9 cellular contexts compared by ENCODE assay signal in genomic region chr1:51516639-51517158, GRCh38. TPM values are rescaled to one million over a fixed set of nuclear protein-coding genes. Genes with fewer than 3 reads are reported as not detected.
DNase-seq lines count a peak whose midpoint lies in the region; ATAC-seq and TF ChIP-seq lines count a peak whose summit lies in the region.
"Had no signal": no experiment of that assay in that cellular context is flagged by ENCODE, and none has a peak within 500 bp of the region (broad histone marks: within the 10 kb centered on the region; RNA-seq: fewer than 3 reads in every experiment).

No MANE protein-coding gene starts in this region.

- peak overlapping the region; percentile 69 for H3K27ac ChIP-seq in CD4-positive, alpha-beta memory T cell (ENCODE audit: low read depth, low read length)
- H3K27ac ChIP-seq: SJCRH30 had no signal

- intact Hi-C loops in CD4-positive, alpha-beta memory T cell (cut with micrococcal nuclease): loop anchor here (2.0 to 5.0 kb wide), 3 partner anchors 14 to 361 kb away; partner anchors contain the start of gene NRDC

- no peak overlapping the region for H3K4me3 ChIP-seq in CD4-positive, alpha-beta memory T cell (ENCODE audit: low read length in 2 of 2)

- H3K4me3 Mint-ChIP-seq in CD4-positive, alpha-beta memory T cell: peak overlapping the region; percentile 69 to 98 (median 85)
- H3K4me3 Mint-ChIP-seq in chondrocyte (ENCODE audit: unreplicated experiment) (peak overlapping the region; percentile 41), nephron (peak overlapping the region; percentile 62 to 83 (median 68))

- ATAC-seq in GM21528 (IDR thresholded peaks at IDR 0.05; ENCODE audit: low FRiP score, unreplicated experiment) (no peak), HG03571 (IDR thresholded peaks at IDR 0.05; ENCODE audit: unreplicated experiment) (no peak), GM19328 (IDR thresholded peaks at IDR 0.05; ENCODE audit: unreplicated experiment) (no peak), GM21515 (IDR thresholded peaks at IDR 0.05; ENCODE audit: unreplicated experiment) (no peak)

- H3K36me3 ChIP-seq in CD4-positive, alpha-beta memory T cell (ENCODE audit: insufficient read depth, low read length): no peaks in the 10 kb centered on the region
- H3K36me3 ChIP-seq: SJCRH30 had no signal

- no peaks in the 10 kb centered on the region for H3K9me3 ChIP-seq in CD4-positive, alpha-beta memory T cell (ENCODE audit: control insufficient read depth in 1 of 2, low read length in 2 of 2)
- H3K9me3 ChIP-seq: SJCRH30 had no signal

- H3K27ac Mint-ChIP-seq in CD4-positive, alpha-beta memory T cell: peak overlapping the region; percentile 18 to 96 (median 91)
- H3K27ac Mint-ChIP-seq in chondrocyte (ENCODE audit: unreplicated experiment) (peak overlapping the region; percentile 83), nephron (peak overlapping the region in 2 of 3 experiments; percentile 35 to 67)

- peaks cover 56 to 84% (median 66%) of the 10 kb centered on the region in 4 donors for H3K4me1 Mint-ChIP-seq in CD4-positive, alpha-beta memory T cell
- H3K4me1 Mint-ChIP-seq in chondrocyte (ENCODE audit: low read depth) (peaks cover 51% of the 10 kb centered on the region), nephron (peaks cover 35% of the 10 kb centered on the region)

- peaks cover 0 to 12% of the 10 kb centered on the region in 2 donors for H3K36me3 Mint-ChIP-seq in CD4-positive, alpha-beta memory T cell
- H3K36me3 Mint-ChIP-seq in chondrocyte (ENCODE audit: low read depth): no peaks in the 10 kb centered on the region
- H3K36me3 Mint-ChIP-seq in nephron (ENCODE audit: low read depth): no peaks in the 10 kb centered on the region

- no peaks in the 10 kb centered on the region for H3K9me3 Mint-ChIP-seq in CD4-positive, alpha-beta memory T cell
- H3K9me3 Mint-ChIP-seq in chondrocyte (ENCODE audit: low read depth) (no peaks in the 10 kb centered on the region), nephron (no peaks in the 10 kb centered on the region)

- TF ChIP-seq CTCF in chondrocyte (IDR thresholded peaks at IDR 0.05) (no peak), nephron (IDR thresholded peaks at IDR 0.05; ENCODE audit: unreplicated experiment in 3 of 3) (no peak)

- no peaks in the 10 kb centered on the region for H3K27me3 ChIP-seq in CD4-positive, alpha-beta memory T cell (ENCODE audit: insufficient read depth, low read length)
- H3K27me3 ChIP-seq: SJCRH30 had no signal

- no peak for DNase-seq in CD4-positive, alpha-beta memory T cell
- DNase-seq in LHCN-M2 (ENCODE audit: low read depth): peak; percentile 13
- no peak for DNase-seq in chondrocyte (ENCODE audit: low spot score)
- DNase-seq: SJCRH30 had no signal

- H3K27me3 Mint-ChIP-seq in CD4-positive, alpha-beta memory T cell: no peaks in the 10 kb centered on the region
- no peaks in the 10 kb centered on the region for H3K27me3 Mint-ChIP-seq in chondrocyte (ENCODE audit: low read depth)
- H3K27me3 Mint-ChIP-seq in nephron (ENCODE audit: low read depth): no peaks in the 10 kb centered on the region

- CTCF ChIA-PET in CD4-positive, alpha-beta memory T cell (lab: Charles Lee; ENCODE audit: partially characterized antibody): interaction anchor here (2.2 to 2.3 kb wide), 2 partner anchors 11 to 19 kb away, joined by 7 to 8 read pairs; no protein-coding TSS in a partner anchor

- peaks cover 80% of the 10 kb centered on the region for H3K4me1 ChIP-seq in CD4-positive, alpha-beta memory T cell (ENCODE audit: insufficient read depth, low read length)

- POLR2A ChIA-PET in CD4-positive, alpha-beta memory T cell (lab: Charles Lee; ENCODE audit: partially characterized antibody): interaction anchor here (0.8 to 4.2 kb wide), 4 partner anchors 11 to 87 kb away, joined by 3 to 18 read pairs (median 4); no protein-coding TSS in a partner anchor

RNA-seq across cellular contexts. Expression of gene EPS15, which starts 2.4 kb away (rescaled TPM):
- total RNA-seq in CD4-positive, alpha-beta memory T cell: 10 to 100 TPM; 91.5 to 92.3 TPM
- 10 to 100 TPM; 39.2 to 63.7 TPM for polyA plus RNA-seq in CD4-positive, alpha-beta memory T cell
- total RNA-seq in LHCN-M2 (2014; rRNA removed) (22.8 and 27.5 TPM in 2 replicates), chondrocyte (81.4 to 93.0 TPM (median 82.3 TPM) in 3 replicates)
- 11.8 TPM for polyA plus RNA-seq in LHCN-M2 (2012)
